Comparison of ENCODE assay signal across 12 cellular contexts in genomic region chr15:63089260-63090043, GRCh38. TPM values are rescaled to one million over a fixed set of nuclear protein-coding genes. Genes with fewer than 3 reads are reported as not detected.
DNase-seq lines count a peak whose midpoint lies in the region; ATAC-seq and TF ChIP-seq lines count a peak whose summit lies in the region.
"Had no signal": no experiment of that assay in that cellular context is flagged by ENCODE, and none has a peak within 500 bp of the region (broad histone marks: within the 10 kb centered on the region; RNA-seq: fewer than 3 reads in every experiment).

No MANE protein-coding gene starts in this region.

- H3K4me1 ChIP-seq in RWPE2 (ENCODE audit: insufficient read depth, poor library complexity, severe bottlenecking), result peaks cover 3% of the 10 kb centered on the region
- peaks cover 15% of the 10 kb centered on the region for H3K4me1 ChIP-seq in cardiac muscle cell (ENCODE audit: low read depth)
- H3K4me1 ChIP-seq in skeletal muscle satellite cell (ENCODE audit: control insufficient read depth, insufficient read depth, low read length), result peaks cover 27% of the 10 kb centered on the region
- H3K4me1 ChIP-seq in CD8-positive, alpha-beta memory T cell (ENCODE audit: insufficient read depth, low read length), result no peaks in the 10 kb centered on the region

- H3K27me3 ChIP-seq in RWPE2 (ENCODE audit: insufficient read depth, poor library complexity, severe bottlenecking) (no peaks in the 10 kb centered on the region), cardiac muscle cell (no peaks in the 10 kb centered on the region), skeletal muscle satellite cell (ENCODE audit: control insufficient read depth, insufficient read depth, low read length) (no peaks in the 10 kb centered on the region)
- H3K27me3 ChIP-seq in CD8-positive, alpha-beta memory T cell (ENCODE audit: insufficient read depth, low read length, poor library complexity, severe bottlenecking), result no peaks in the 10 kb centered on the region

- H3K4me3 ChIP-seq in RWPE2 (ENCODE audit: severe bottlenecking) (no peak overlapping the region), cardiac muscle cell (no peak overlapping the region), skeletal muscle satellite cell (ENCODE audit: low read length) (no peak overlapping the region)
- H3K4me3 ChIP-seq in CD8-positive, alpha-beta memory T cell (ENCODE audit: low read length), result no peak overlapping the region

- H3K36me3 Mint-ChIP-seq in CD8-positive, alpha-beta memory T cell, result no peaks in the 10 kb centered on the region

- CTCF ChIA-PET in CD8-positive, alpha-beta memory T cell (lab: Charles Lee), result interaction anchor here (1.0 to 7.8 kb wide), 2 partner anchors 43 to 298 kb away, joined by 3 to 73 read pairs; no protein-coding TSS in a partner anchor

- no peaks in the 10 kb centered on the region for H3K9me3 ChIP-seq in RWPE2 (ENCODE audit: severe bottlenecking)
- no peaks in the 10 kb centered on the region for H3K9me3 ChIP-seq in cardiac muscle cell (ENCODE audit: low read depth)
- no peaks in the 10 kb centered on the region for H3K9me3 ChIP-seq in skeletal muscle satellite cell (replicated peaks; ENCODE audit: low read length)
- H3K9me3 ChIP-seq in CD8-positive, alpha-beta memory T cell (ENCODE audit: low read length), result no peaks in the 10 kb centered on the region

- H3K4me2 ChIP-seq in skeletal muscle satellite cell (ENCODE audit: low read length), result peak overlapping the region; percentile 11

- H3K4me1 Mint-ChIP-seq in CD8-positive, alpha-beta memory T cell, result peaks cover 0 to 4% (median 4%) of the 10 kb centered on the region in 3 donors

- no peak overlapping the region for H3K27ac Mint-ChIP-seq in CD8-positive, alpha-beta memory T cell

- peaks cover 8 to 11% of the 10 kb centered on the region in 2 donors for H3K27me3 Mint-ChIP-seq in CD8-positive, alpha-beta memory T cell

- peak in 2 of 3 experiments; percentile 15 to 36 for DNase-seq in NCI-H1417 (lab: John Stamatoyannopoulos, UW)
- no peak for DNase-seq in NCI-H1417 treated with DMSO at 0.1 percent for 48 hours (lab: John Stamatoyannopoulos, UW)
- no peak for DNase-seq in RWPE2 (ENCODE audit: low spot score)
- DNase-seq in cardiac muscle cell (ENCODE audit: low read depth in 1 of 2, low spot score in 1 of 2), result peak; percentile 42 to 92
- DNase-seq in hypothalamus (lab: John Stamatoyannopoulos, UW), result no peak
- DNase-seq in COLO668 (lab: John Stamatoyannopoulos, UW; ENCODE audit: unreplicated experiment), result no peak
- DNase-seq in CD8-positive, alpha-beta memory T cell, result no peak
- DNase-seq: amygdala, GOT3 had no signal

- H3K27ac ChIP-seq in RWPE2 (ENCODE audit: poor library complexity, severe bottlenecking) (no peak overlapping the region), cardiac muscle cell (peak overlapping the region; percentile 20)
- no peak overlapping the region for H3K27ac ChIP-seq in CD8-positive, alpha-beta memory T cell (ENCODE audit: low read depth, low read length)
- H3K27ac ChIP-seq: 22Rv1, RWPE1 had no signal

- ATAC-seq in RWPE2 (ENCODE audit: low read depth), result peak; percentile 26; the same call in 2 of the 3 replicates

- POLR2A ChIA-PET in CD8-positive, alpha-beta memory T cell (lab: Charles Lee), result no interaction called here

- peak overlapping the region; percentile 30 for H3K9ac ChIP-seq in skeletal muscle satellite cell (ENCODE audit: low read depth, low read length)

- H3K36me3 ChIP-seq in RWPE2 (ENCODE audit: low read depth) (no peaks in the 10 kb centered on the region), cardiac muscle cell (no peaks in the 10 kb centered on the region), skeletal muscle satellite cell (ENCODE audit: insufficient read depth, low read length) (no peaks in the 10 kb centered on the region)
- H3K36me3 ChIP-seq in CD8-positive, alpha-beta memory T cell (ENCODE audit: insufficient read depth, low read length), result no peaks in the 10 kb centered on the region

- TF ChIP-seq CTCF in RWPE2 (IDR thresholded peaks at IDR 0.05; ENCODE audit: poor library complexity, severe bottlenecking) (no peak), cardiac muscle cell (IDR thresholded peaks at IDR 0.05; ENCODE audit: low read depth, low read length) (no peak)

- H3K9me3 Mint-ChIP-seq in CD8-positive, alpha-beta memory T cell, result no peaks in the 10 kb centered on the region

- H3K4me3 Mint-ChIP-seq in CD8-positive, alpha-beta memory T cell, result no peak overlapping the region

RNA-seq across cellular contexts. Expression of gene LACTB, which starts 32.2 kb away (rescaled TPM):
- 13.3 and 14.1 TPM in 2 replicates for total RNA-seq in cardiac muscle cell
- 14.0 and 18.0 TPM in 2 replicates for polyA plus RNA-seq in cardiac muscle cell
- total RNA-seq in skeletal muscle satellite cell (2012; rRNA removed), result 11.1 and 18.0 TPM in 2 replicates
- 10 to 100 TPM; 30.0 to 31.7 TPM for total RNA-seq in CD8-positive, alpha-beta memory T cell
- 9.7 TPM for polyA plus RNA-seq in CD8-positive, alpha-beta memory T cell

RNA-seq across cellular contexts. Expression of gene TPM1, which starts 46.9 kb away (rescaled TPM):
- total RNA-seq in cardiac muscle cell, result 6,553 and 8,453 TPM in 2 replicates
- polyA plus RNA-seq in cardiac muscle cell, result 7,519 and 10,138 TPM in 2 replicates
- total RNA-seq in skeletal muscle satellite cell (2012; rRNA removed), result 169 and 227 TPM in 2 replicates
- 1 to 10 TPM; 9.4 to 9.9 TPM for total RNA-seq in CD8-positive, alpha-beta memory T cell
- polyA plus RNA-seq in CD8-positive, alpha-beta memory T cell, result 8.3 TPM

Comparison
In these comparisons a context has a peak if more than half of its experiments do, and no peak if none do; other contexts are left out.
1. DNase-seq: peak in NCI-H1417 (2 of 3) and cardiac muscle cell (2 of 2); none in NCI-H1417 treated with DMSO at 0.1 percent for 48 hours (single experiment), RWPE2 (single experiment), hypothalamus (0 of 51), COLO668 (single experiment) and CD8-positive, alpha-beta memory T cell (0 of 5).
2. RNA of gene TPM1, which starts 46.9 kb away (total RNA-seq): 6,553 to 8,453 TPM in cardiac muscle cell; 9.4 to 9.9 TPM in CD8-positive, alpha-beta memory T cell; every median in the first group is over 100 times any median in the second.